In genomic region chr14:51188566-51189185, GRCh38 we compare ENCODE assay signal across 21 cellular contexts. TPM values are rescaled to one million over a fixed set of nuclear protein-coding genes. Genes with fewer than 3 reads are reported as not detected.
DNase-seq lines count a peak whose midpoint lies in the region; ATAC-seq and TF ChIP-seq lines count a peak whose summit lies in the region.
"Had no signal": no experiment of that assay in that cellular context is flagged by ENCODE, and none has a peak within 500 bp of the region (broad histone marks: within the 10 kb centered on the region; RNA-seq: fewer than 3 reads in every experiment).

No MANE protein-coding gene starts in this region.

- H3K27ac Mint-ChIP-seq in CD4-positive, alpha-beta memory T cell: no peak overlapping the region
- no peak overlapping the region for H3K27ac Mint-ChIP-seq in GM23338
- no peak overlapping the region for H3K27ac Mint-ChIP-seq in activated CD4-positive, alpha-beta T cell treated with anti-CD3 and anti-CD28 coated beads for 36 hours
- H3K27ac Mint-ChIP-seq: activated B cell treated with CpG ODN at 0.5 μM for 24 hours, T-helper 17 cell had no signal

- POLR2A ChIA-PET in PC-3 (lab: Charles Lee; ENCODE audit: unreplicated experiment): no interaction called here
- POLR2A ChIA-PET in CD4-positive, alpha-beta memory T cell (lab: Charles Lee; ENCODE audit: partially characterized antibody): no interaction called here
- POLR2A ChIA-PET in activated CD4-positive, alpha-beta T cell treated with anti-CD3 and anti-CD28 coated beads for 36 hours (lab: Charles Lee): no interaction called here

- DNase-seq in PC-3 (peak; percentile 61), dorsolateral prefrontal cortex (peak in 8 of 10 donors; percentile 23 to 78 (median 58)), occipital lobe (lab: John Stamatoyannopoulos, UW) (peak; percentile 64), GM23338 (ENCODE audit: low spot score) (no peak), SKM-1 treated with dmso at 0.1 percent for 144 hours (lab: John Stamatoyannopoulos, UW; ENCODE audit: unreplicated experiment) (no peak)
- DNase-seq in CD4-positive, alpha-beta memory T cell: no peak
- no peak for DNase-seq in activated CD4-positive, alpha-beta T cell treated with anti-CD3 and anti-CD28 coated beads for 36 hours
- DNase-seq: activated B cell treated with CpG ODN at 0.5 μM for 24 hours; activated T-cell treated with anti-CD3 and anti-CD28 coated beads, Interleukin-2, amount 50 U/mL, for 48 hours; H7; left lung; NCI-H1436 treated with DMSO at 0.1 percent for 48 hours; NCI-H2171; NCI-H526 treated with DMSO at 0.1 percent for 48 hours; right lobe of liver; SIG-M5; stimulated activated naive CD4-positive, alpha-beta T cell; T-helper 17 cell; thyroid gland had no signal

- peaks cover 0 to 2% (median 0%) of the 10 kb centered on the region in 8 donors for H3K9me3 Mint-ChIP-seq in CD4-positive, alpha-beta memory T cell
- H3K9me3 Mint-ChIP-seq in GM23338: no peaks in the 10 kb centered on the region; the same call in 2 of the 3 replicates
- H3K9me3 Mint-ChIP-seq in activated CD4-positive, alpha-beta T cell treated with anti-CD3 and anti-CD28 coated beads for 36 hours (ENCODE audit: low read depth): no peaks in the 10 kb centered on the region

- TF ChIP-seq CTCF in C4-2B (conservative IDR thresholded peaks at IDR 0.05) (no peak), PC-3 (conservative IDR thresholded peaks at IDR 0.05; ENCODE audit: low read depth, low read length) (no peak), dorsolateral prefrontal cortex (IDR thresholded peaks at IDR 0.05 in 54 of 56, conservative IDR thresholded peaks at IDR 0.05 in 2 of 56; ENCODE audit: low read depth in 1 of 56, partially characterized antibody in 56 of 56) (no peak), GM23338 (conservative IDR thresholded peaks at IDR 0.05; ENCODE audit: low read depth in 2 of 2) (no peak)

- H3K9me2 ChIP-seq in PC-3 (replicated peaks; ENCODE audit: low read length) (no peaks in the 10 kb centered on the region), GM23338 (ENCODE audit: insufficient read depth) (peaks cover 4% of the 10 kb centered on the region; the same call in 1 of the 2 replicates)

- H3K27me3 Mint-ChIP-seq in CD4-positive, alpha-beta memory T cell: peaks cover 0 to 2% of the 10 kb centered on the region in 2 donors
- no peaks in the 10 kb centered on the region for H3K27me3 Mint-ChIP-seq in GM23338 (ENCODE audit: insufficient read depth, low read depth, poor library complexity)
- H3K27me3 Mint-ChIP-seq in activated CD4-positive, alpha-beta T cell treated with anti-CD3 and anti-CD28 coated beads for 36 hours: no peaks in the 10 kb centered on the region
- H3K27me3 Mint-ChIP-seq: activated B cell treated with CpG ODN at 0.5 μM for 24 hours, T-helper 17 cell had no signal

- H3K9ac ChIP-seq in PC-3 (ENCODE audit: low read length): peak overlapping the region; percentile 33; the same call in 1 of the 2 replicates

- no peaks in the 10 kb centered on the region for H3K9me3 ChIP-seq in PC-3 (ENCODE audit: low read length)
- H3K9me3 ChIP-seq in CD4-positive, alpha-beta memory T cell (ENCODE audit: control insufficient read depth in 1 of 2, low read length in 2 of 2): no peaks in the 10 kb centered on the region
- H3K9me3 ChIP-seq: left lung, right lobe of liver, thyroid gland had no signal

- H3K4me2 ChIP-seq in PC-3 (ENCODE audit: low read length): peak overlapping the region; percentile 19
- H3K4me2 ChIP-seq in GM23338: no peak overlapping the region

- H3K79me2 ChIP-seq in PC-3 (ENCODE audit: low read length): no peaks in the 10 kb centered on the region
- H3K79me2 ChIP-seq in GM23338 (replicated peaks; ENCODE audit: insufficient read depth): no peaks in the 10 kb centered on the region

- H4K20me1 ChIP-seq in PC-3 (ENCODE audit: low read length): no peaks in the 10 kb centered on the region
- H4K20me1 ChIP-seq in GM23338 (replicated peaks; ENCODE audit: insufficient read depth): no peaks in the 10 kb centered on the region

- H3K27ac ChIP-seq in C4-2B (peak overlapping the region; percentile 59), PC-3 (ENCODE audit: low read length) (peak overlapping the region; percentile 68), dorsolateral prefrontal cortex (peak overlapping the region in 35 of 59 donors; percentile 0 to 76 (median 53)), GM23338 (ENCODE audit: low read depth) (no peak overlapping the region)
- H3K27ac ChIP-seq in CD4-positive, alpha-beta memory T cell (ENCODE audit: low read depth, low read length): no peak overlapping the region
- H3K27ac ChIP-seq: left lung, right lobe of liver, thyroid gland had no signal

- H3K27me3 ChIP-seq in PC-3 (ENCODE audit: low read length): no peaks in the 10 kb centered on the region
- no peaks in the 10 kb centered on the region for H3K27me3 ChIP-seq in dorsolateral prefrontal cortex
- no peaks in the 10 kb centered on the region for H3K27me3 ChIP-seq in CD4-positive, alpha-beta memory T cell (ENCODE audit: insufficient read depth, low read length)
- no peaks in the 10 kb centered on the region for H3K27me3 ChIP-seq in GM23338 (ENCODE audit: insufficient read depth)
- H3K27me3 ChIP-seq: left lung, right lobe of liver, thyroid gland had no signal

- H2AFZ ChIP-seq in PC-3 (ENCODE audit: low read length): no peak overlapping the region
- no peak overlapping the region for H2AFZ ChIP-seq in GM23338

- intact Hi-C loops in PC-3 (cut with micrococcal nuclease) (loop anchor here (1.0 kb wide), 1 partner anchor 17 kb away; no protein-coding TSS in a partner anchor), dorsolateral prefrontal cortex (cut with DNase I) (loop anchor here in 1 of 2 donors (10.0 kb wide), 1 partner anchor 94 kb away; the partner anchor contains the start of gene TRIM9)
- intact Hi-C loops in CD4-positive, alpha-beta memory T cell (cut with micrococcal nuclease): no loop called here
- intact Hi-C loops in activated CD4-positive, alpha-beta T cell treated with anti-CD3 and anti-CD28 coated beads for 36 hours (cut with DNase I, micrococcal nuclease): no loop called here

- no peaks in the 10 kb centered on the region for H3K4me1 Mint-ChIP-seq in CD4-positive, alpha-beta memory T cell
- H3K4me1 Mint-ChIP-seq in GM23338: peaks cover 6% of the 10 kb centered on the region; the same call in 2 of the 3 replicates
- peaks cover 5% of the 10 kb centered on the region for H3K4me1 Mint-ChIP-seq in activated CD4-positive, alpha-beta T cell treated with anti-CD3 and anti-CD28 coated beads for 36 hours

- H3K4me1 ChIP-seq in PC-3 (ENCODE audit: insufficient read depth, low read length): peaks cover 22% of the 10 kb centered on the region
- no peaks in the 10 kb centered on the region for H3K4me1 ChIP-seq in CD4-positive, alpha-beta memory T cell (ENCODE audit: insufficient read depth, low read length)
- H3K4me1 ChIP-seq in GM23338 (ENCODE audit: insufficient read depth): no peaks in the 10 kb centered on the region
- H3K4me1 ChIP-seq: left lung, right lobe of liver, thyroid gland had no signal

- no peaks in the 10 kb centered on the region for H3K36me3 ChIP-seq in PC-3 (ENCODE audit: low read depth, low read length)
- H3K36me3 ChIP-seq in CD4-positive, alpha-beta memory T cell (ENCODE audit: insufficient read depth, low read length): no peaks in the 10 kb centered on the region
- no peaks in the 10 kb centered on the region for H3K36me3 ChIP-seq in GM23338 (ENCODE audit: insufficient read depth)
- H3K36me3 ChIP-seq: left lung, right lobe of liver, thyroid gland had no signal

- H3F3A ChIP-seq in PC-3 (ENCODE audit: low read length, unreplicated experiment) (no peaks in the 10 kb centered on the region), GM23338 (replicated peaks; ENCODE audit: low read depth) (no peaks in the 10 kb centered on the region)

- H3K4me3 ChIP-seq in PC-3 (ENCODE audit: low read length): no peak overlapping the region
- no peak overlapping the region for H3K4me3 ChIP-seq in dorsolateral prefrontal cortex
- H3K4me3 ChIP-seq in CD4-positive, alpha-beta memory T cell (ENCODE audit: low read length in 2 of 2): no peak overlapping the region
- H3K4me3 ChIP-seq in GM23338: no peak overlapping the region
- H3K4me3 ChIP-seq: left lung, right lobe of liver, thyroid gland had no signal

- no peak overlapping the region for H3K4me3 Mint-ChIP-seq in CD4-positive, alpha-beta memory T cell
- H3K4me3 Mint-ChIP-seq in GM23338: no peak overlapping the region
- no peak overlapping the region for H3K4me3 Mint-ChIP-seq in activated CD4-positive, alpha-beta T cell treated with anti-CD3 and anti-CD28 coated beads for 36 hours
- H3K4me3 Mint-ChIP-seq: activated B cell treated with CpG ODN at 0.5 μM for 24 hours, T-helper 17 cell had no signal

- ATAC-seq in PC-3 (peak; percentile 71), GM23338 (no peak)
- no peak for ATAC-seq in activated CD4-positive, alpha-beta T cell treated with anti-CD3 and anti-CD28 coated beads for 36 hours
- ATAC-seq: activated naive CD4-positive, alpha-beta T cell treated with anti-CD3 and anti-CD28 coated beads, Interleukin-2, amount 50 U/mL, for 72 hours; left lung; right lobe of liver; T-helper 17 cell had no signal

- CTCF ChIA-PET in PC-3 (lab: Charles Lee): no interaction called here
- CTCF ChIA-PET in CD4-positive, alpha-beta memory T cell (lab: Charles Lee; ENCODE audit: partially characterized antibody): no interaction called here
- CTCF ChIA-PET in activated CD4-positive, alpha-beta T cell treated with anti-CD3 and anti-CD28 coated beads for 36 hours (lab: Charles Lee): no interaction called here

- H3K36me3 Mint-ChIP-seq in CD4-positive, alpha-beta memory T cell: no peaks in the 10 kb centered on the region
- no peaks in the 10 kb centered on the region for H3K36me3 Mint-ChIP-seq in GM23338 (ENCODE audit: low read depth)
- no peaks in the 10 kb centered on the region for H3K36me3 Mint-ChIP-seq in activated CD4-positive, alpha-beta T cell treated with anti-CD3 and anti-CD28 coated beads for 36 hours (ENCODE audit: low read depth)
- H3K36me3 Mint-ChIP-seq: activated naive CD4-positive, alpha-beta T cell treated with anti-CD3 and anti-CD28 coated beads, Interleukin-2, amount 50 U/mL, for 72 hours had no signal

- no TSS peak for BruUV-seq in PC-3 (replicated peaks; lab: Mats Ljungman, UMichigan)

TF ChIP-seq in GM23338, 12 proteins besides CTCF, POLR2A, EP300 and RAD21 (continues in another document):
- no peak for TF ChIP-seq NANOG (IDR thresholded peaks at IDR 0.05; ENCODE audit: borderline replicate concordance)
- no peak for TF ChIP-seq ZNF114 (CRISPR knock-in tag; IDR thresholded peaks at IDR 0.05)
- no peak for TF ChIP-seq EZH2 (IDR thresholded peaks at IDR 0.05; ENCODE audit: low read depth, unreplicated experiment)
- TF ChIP-seq ZNF331 (CRISPR knock-in tag; IDR thresholded peaks at IDR 0.05; ENCODE audit: low read depth): no peak
- TF ChIP-seq EZH2phosphoT487 (IDR thresholded peaks at IDR 0.05; ENCODE audit: unreplicated experiment): no peak

RNA-seq across cellular contexts. Expression of gene TMX1, which starts 51.4 kb away (rescaled TPM):
- total RNA-seq in PC-3 (2014; rRNA removed) (56.6 and 61.7 TPM in 2 replicates), dorsolateral prefrontal cortex (10 to 100 TPM in 119 of 120 experiments, 1 to 10 TPM in 1; 9.6 to 23.7 (median 15.6) TPM), occipital lobe (32.0 TPM)
- 10 to 100 TPM; 28.5 to 32.9 TPM for total RNA-seq in CD4-positive, alpha-beta memory T cell
- 10 to 100 TPM; 39.5 to 62.9 TPM for polyA plus RNA-seq in CD4-positive, alpha-beta memory T cell
- 123 and 126 TPM in 2 replicates for total RNA-seq in GM23338 (2014; rRNA removed; shearing (Covaris generic))
- polyA plus RNA-seq in GM23338 (2016; fragmentation: Nextera tagmentation; extraction: Ambion mirVana): 49.6 and 61.5 TPM in 2 replicates
- total RNA-seq in activated CD4-positive, alpha-beta T cell treated with anti-CD3 and anti-CD28 coated beads for 36 hours: 10 to 100 TPM; 38.8 to 55.9 TPM

Comparison
In these comparisons a context has a peak if more than half of its experiments do, and no peak if none do; other contexts are left out.
1. H3K27ac ChIP-seq: peak in C4-2B (single experiment), PC-3 (single experiment) and dorsolateral prefrontal cortex (35 of 59); none in CD4-positive, alpha-beta memory T cell (single experiment) and GM23338 (single experiment).
2. DNase-seq: peak in PC-3 (single experiment), dorsolateral prefrontal cortex (8 of 10) and occipital lobe (single experiment); none in CD4-positive, alpha-beta memory T cell (0 of 5), GM23338 (single experiment), activated CD4-positive, alpha-beta T cell treated with anti-CD3 and anti-CD28 coated beads for 36 hours (single experiment) and SKM-1 treated with dmso at 0.1 percent for 144 hours (single experiment).